Comparison of ENCODE assay signal across 8 cellular contexts in genomic region chr1:111603979-111604378, GRCh38. TPM values are rescaled to one million over a fixed set of nuclear protein-coding genes. Genes with fewer than 3 reads are reported as not detected.
DNase-seq lines count a peak whose midpoint lies in the region; ATAC-seq and TF ChIP-seq lines count a peak whose summit lies in the region.

No MANE protein-coding gene starts in this region.

- H3K4me1 Mint-ChIP-seq in GM23338, result no peaks in the 10 kb centered on the region

- H2AFZ ChIP-seq in smooth muscle cell (ENCODE audit: low read depth), result no peak overlapping the region
- H2AFZ ChIP-seq in GM23338, result no peak overlapping the region

- peaks cover 6% of the 10 kb centered on the region for H3K4me1 ChIP-seq in smooth muscle cell (ENCODE audit: low read depth)
- H3K4me1 ChIP-seq in GM23338 (ENCODE audit: insufficient read depth), result no peaks in the 10 kb centered on the region

- no peak overlapping the region for H3K9ac ChIP-seq in smooth muscle cell (ENCODE audit: low read depth)

- H3K27me3 Mint-ChIP-seq in GM23338 (ENCODE audit: insufficient read depth, low read depth, poor library complexity), result peaks cover 2% of the 10 kb centered on the region

- WGBS in smooth muscle cell (ENCODE audit: low lambda C conversion rate), result 61% methylated on average over 4 of the region's 4 CpGs

- no peak overlapping the region for H3K4me3 Mint-ChIP-seq in GM23338

- H3K9me3 ChIP-seq in smooth muscle cell (replicated peaks; ENCODE audit: low read depth), result no peaks in the 10 kb centered on the region

- no peak overlapping the region for H3K27ac Mint-ChIP-seq in GM23338

- peak; percentile 31 for ATAC-seq in HG03469 (IDR thresholded peaks at IDR 0.05; ENCODE audit: unreplicated experiment)
- ATAC-seq in GM23338, result no peak
- no peak for ATAC-seq in HG03442 (IDR thresholded peaks at IDR 0.05; ENCODE audit: unreplicated experiment)

- H3K4me3 ChIP-seq in smooth muscle cell (no peak overlapping the region), GM23338 (no peak overlapping the region)

- H3K36me3 ChIP-seq in smooth muscle cell (ENCODE audit: low read depth), result no peaks in the 10 kb centered on the region
- H3K36me3 ChIP-seq in GM23338 (ENCODE audit: insufficient read depth), result no peaks in the 10 kb centered on the region

- H3F3A ChIP-seq in smooth muscle cell (ENCODE audit: low read depth), result no peaks in the 10 kb centered on the region
- no peaks in the 10 kb centered on the region for H3F3A ChIP-seq in GM23338 (replicated peaks; ENCODE audit: low read depth)

- no peak for TF ChIP-seq CTCF in smooth muscle cell (IDR thresholded peaks at IDR 0.05; ENCODE audit: borderline replicate concordance, insufficient read depth, poor library complexity, severe bottlenecking)
- no peak for TF ChIP-seq CTCF in GM23338 (conservative IDR thresholded peaks at IDR 0.05; ENCODE audit: low read depth in 2 of 2)

- peak overlapping the region; percentile 59 for H3K27ac ChIP-seq in smooth muscle cell (ENCODE audit: low read depth)
- no peak overlapping the region for H3K27ac ChIP-seq in GM23338 (ENCODE audit: low read depth)

- peaks cover 4% of the 10 kb centered on the region; the same call in 1 of the 3 replicates for H3K36me3 Mint-ChIP-seq in GM23338 (ENCODE audit: low read depth)

- H3K79me2 ChIP-seq in smooth muscle cell (ENCODE audit: low read depth) (no peaks in the 10 kb centered on the region), GM23338 (replicated peaks; ENCODE audit: insufficient read depth) (no peaks in the 10 kb centered on the region)

- H3K4me2 ChIP-seq in smooth muscle cell (no peak overlapping the region), GM23338 (no peak overlapping the region)

- peak; percentile 10 for DNase-seq in ELF-1 (ENCODE audit: low read depth, low spot score)
- DNase-seq in activated T-cell treated with anti-CD3 and anti-CD28 coated beads for 48 hours (ENCODE audit: low read depth), result peak; percentile 65
- DNase-seq in smooth muscle cell (lab: John Stamatoyannopoulos, UW; ENCODE audit: unreplicated experiment), result no peak
- DNase-seq in GM23338 (ENCODE audit: low spot score), result no peak
- DNase-seq in DMS 273 treated with DMSO at 0.1 percent for 48 hours (lab: John Stamatoyannopoulos, UW), result no peak
- no peak for DNase-seq in NCI-H82 (lab: John Stamatoyannopoulos, UW)

- peaks cover 4% of the 10 kb centered on the region for H3K9me2 ChIP-seq in GM23338 (ENCODE audit: insufficient read depth)

- peaks cover 10% of the 10 kb centered on the region for H3K9me3 Mint-ChIP-seq in GM23338

- H4K20me1 ChIP-seq in smooth muscle cell (ENCODE audit: low read depth) (no peaks in the 10 kb centered on the region), GM23338 (replicated peaks; ENCODE audit: insufficient read depth) (no peaks in the 10 kb centered on the region)

- H3K27me3 ChIP-seq in smooth muscle cell (ENCODE audit: low read depth) (no peaks in the 10 kb centered on the region), GM23338 (ENCODE audit: insufficient read depth) (no peaks in the 10 kb centered on the region)

TF ChIP-seq in GM23338, 12 proteins besides CTCF, POLR2A, EP300 and RAD21:
- TF ChIP-seq STAT1 (IDR thresholded peaks at IDR 0.05; ENCODE audit: unreplicated experiment), result no peak
- no peak for TF ChIP-seq ZNF331 (CRISPR knock-in tag; IDR thresholded peaks at IDR 0.05; ENCODE audit: low read depth)
- TF ChIP-seq CREB1 (CRISPR knock-in tag; IDR thresholded peaks at IDR 0.05; ENCODE audit: low read depth), result no peak
- no peak for TF ChIP-seq JUNB (IDR thresholded peaks at IDR 0.05; ENCODE audit: unreplicated experiment)
- no peak for TF ChIP-seq EZH2phosphoT487 (IDR thresholded peaks at IDR 0.05; ENCODE audit: unreplicated experiment)
- TF ChIP-seq ZNF462 (CRISPR knock-in tag; IDR thresholded peaks at IDR 0.05), result no peak
TF ChIP-seq in GM23338: peak in this region for 0.

RNA-seq across cellular contexts. Expression of gene RAP1A, which starts 15.6 kb away (rescaled TPM):
- total RNA-seq in smooth muscle cell, result 49.4 and 64.9 TPM in 2 replicates
- polyA plus RNA-seq in smooth muscle cell, result 36.8 and 39.8 TPM in 2 replicates
- 16.2 and 23.3 TPM in 2 replicates for total RNA-seq in GM23338 (2014; rRNA removed; shearing (Covaris generic))
- 23.0 and 28.1 TPM in 2 replicates for polyA plus RNA-seq in GM23338 (2016; fragmentation: Nextera tagmentation; extraction: Ambion mirVana)

Comparison
In these comparisons a context has a peak if more than half of its experiments do, and no peak if none do; other contexts are left out.
1. DNase-seq: peak in ELF-1 (single experiment) and activated T-cell treated with anti-CD3 and anti-CD28 coated beads for 48 hours (single experiment); none in smooth muscle cell (single experiment), GM23338 (single experiment), DMS 273 treated with DMSO at 0.1 percent for 48 hours (single experiment) and NCI-H82 (single experiment).